8 cellular contexts compared by ENCODE assay signal in genomic region chr10:79069325-79070090, GRCh38. TPM values are rescaled to one million over a fixed set of nuclear protein-coding genes. Genes with fewer than 3 reads are reported as not detected.
DNase-seq lines count a peak whose midpoint lies in the region; ATAC-seq and TF ChIP-seq lines count a peak whose summit lies in the region.

No MANE protein-coding gene starts in this region.

- ATAC-seq in GM19395 (IDR thresholded peaks at IDR 0.05; ENCODE audit: unreplicated experiment) (peak; percentile 23), HG03520 (IDR thresholded peaks at IDR 0.05; ENCODE audit: unreplicated experiment) (peak; percentile 16), WTC11 (no peak)

- peak overlapping the region; percentile 53; the same call in 1 of the 2 replicates for H3K27ac Mint-ChIP-seq in WTC11

- peak overlapping the region; percentile 88 for H3K4me3 ChIP-seq in coronary artery
- H3K4me3 ChIP-seq in lower leg skin (ENCODE audit: low read depth, poor library complexity, severe bottlenecking) = peak overlapping the region; percentile 91

- H3K27ac ChIP-seq in coronary artery = peak overlapping the region; percentile 98 to 100

- H3K36me3 Mint-ChIP-seq in WTC11 = no peaks in the 10 kb centered on the region

- WGBS in lower leg skin, 2 donors = 0 to 2% methylated on average over 43 to 76 of the region's 78 CpGs

- peak; percentile 16 to 25 for DNase-seq in AML-193 (lab: John Stamatoyannopoulos, UW)
- peak; percentile 32 for DNase-seq in WTC11 (ENCODE audit: low spot score)
- peak; percentile 83 for DNase-seq in coronary artery (ENCODE audit: low spot score)
- DNase-seq in lower leg skin (ENCODE audit: low spot score in 2 of 2) = peak in 1 of 2 donors; percentile 92
- peak; percentile 10 to 61 (median 29) for DNase-seq in stimulated activated naive CD4-positive, alpha-beta T cell (lab: John Stamatoyannopoulos, UW)
- no peak for DNase-seq in NCI-H1105 treated with DMSO at 0.1 percent for 48 hours (lab: John Stamatoyannopoulos, UW)

- TF ChIP-seq POLR2A in lower leg skin (IDR thresholded peaks at IDR 0.05) = no peak

- intact Hi-C loops in lower leg skin (cut with DNase I; ENCODE audit: low total_unique reads) = loop anchor here (5.0 to 10.0 kb wide), 2 partner anchors 73 to 125 kb away; no protein-coding TSS in a partner anchor

- peaks cover 13% of the 10 kb centered on the region; the same call in 1 of the 2 replicates for H3K27me3 Mint-ChIP-seq in WTC11 (ENCODE audit: low read depth)

- POLR2A ChIA-PET in WTC11 (lab: Charles Lee) = interaction anchor here (1.0 to 1.1 kb wide), 2 partner anchors 89 to 107 kb away, joined by 3 read pairs; no protein-coding TSS in a partner anchor

- H3K4me1 Mint-ChIP-seq in WTC11 = peaks cover 48% of the 10 kb centered on the region

- TF ChIP-seq CTCF in WTC11 (IDR thresholded peaks at IDR 0.05) = no peak
- TF ChIP-seq CTCF in coronary artery (IDR thresholded peaks at IDR 0.05) = no peak
- TF ChIP-seq CTCF in lower leg skin (IDR thresholded peaks at IDR 0.05) = no peak

- CTCF ChIA-PET in WTC11 (lab: Charles Lee) = interaction anchor here (1.3 to 3.0 kb wide), 2 partner anchors 95 to 126 kb away, joined by 4 to 22 read pairs; no protein-coding TSS in a partner anchor

- H3K9me3 Mint-ChIP-seq in WTC11 = no peaks in the 10 kb centered on the region

- peak overlapping the region; percentile 91 for H3K4me3 Mint-ChIP-seq in WTC11

TF ChIP-seq in WTC11, 78 proteins besides CTCF, POLR2A, EP300 and RAD21:
- TF ChIP-seq PRRX2 (CRISPR knock-in tag; IDR thresholded peaks at IDR 0.05) = no peak
- TF ChIP-seq ZNF512 (CRISPR knock-in tag; IDR thresholded peaks at IDR 0.05; ENCODE audit: borderline replicate concordance) = no peak
- no peak for TF ChIP-seq ZBTB43 (CRISPR knock-in tag; IDR thresholded peaks at IDR 0.05)
- TF ChIP-seq ZNF317 (CRISPR knock-in tag; IDR thresholded peaks at IDR 0.05; ENCODE audit: borderline replicate concordance, low read depth) = no peak
- no peak for TF ChIP-seq ERG (CRISPR knock-in tag; IDR thresholded peaks at IDR 0.05)
- TF ChIP-seq ZNF425 (CRISPR knock-in tag; conservative IDR thresholded peaks at IDR 0.05) = no peak
- no peak for TF ChIP-seq CDX4 (CRISPR knock-in tag; IDR thresholded peaks at IDR 0.05; ENCODE audit: borderline replicate concordance)
- no peak for TF ChIP-seq USF2 (CRISPR knock-in tag; IDR thresholded peaks at IDR 0.05)
- no peak for TF ChIP-seq MAX (CRISPR knock-in tag; IDR thresholded peaks at IDR 0.05)
- no peak for TF ChIP-seq ZNF423 (CRISPR knock-in tag; IDR thresholded peaks at IDR 0.05)
- TF ChIP-seq CREB1 (CRISPR knock-in tag; IDR thresholded peaks at IDR 0.05) = no peak
- no peak for TF ChIP-seq NR1H2 (CRISPR knock-in tag; IDR thresholded peaks at IDR 0.05)
- TF ChIP-seq ZNF263 (CRISPR knock-in tag; IDR thresholded peaks at IDR 0.05; ENCODE audit: low read depth) = no peak
- no peak for TF ChIP-seq ZNF138 (CRISPR knock-in tag; conservative IDR thresholded peaks at IDR 0.05)
- no peak for TF ChIP-seq EMX1 (CRISPR knock-in tag; IDR thresholded peaks at IDR 0.05)
- TF ChIP-seq TEAD1 (CRISPR knock-in tag; IDR thresholded peaks at IDR 0.05) = no peak
- no peak for TF ChIP-seq SOX15 (CRISPR knock-in tag; IDR thresholded peaks at IDR 0.05)
- no peak for TF ChIP-seq ATF3 (CRISPR knock-in tag; conservative IDR thresholded peaks at IDR 0.05)
- TF ChIP-seq RORB (CRISPR knock-in tag; IDR thresholded peaks at IDR 0.05) = no peak

RNA-seq across cellular contexts. Expression of gene ZMIZ1, which starts 0.7 kb away (rescaled TPM):
- total RNA-seq in WTC11 (2021) (34.3 to 44.4 TPM (median 35.2 TPM) in 3 replicates), lower leg skin (10 to 100 TPM; 58.1 to 87.4 (median 74.2) TPM)
